In genomic region chrX:103310592-103311400, GRCh38 we compare ENCODE assay signal across 1 cellular context.
TF ChIP-seq lines count a peak whose summit lies in the region.

Gene BEX2, minus strand, starts transcription at chrX:103310990. Its CDS starts 1,014 bp downstream, at chrX:103309976.

TF ChIP-seq in H1, 55 proteins besides CTCF, POLR2A, EP300 and RAD21 (continued from another document):
- TF ChIP-seq TEAD4 (IDR thresholded peaks at IDR 0.05; ENCODE audit: low read depth, low read length) (no peak), SUZ12 (IDR thresholded peaks at IDR 0.05; ENCODE audit: low read length) (no peak), RBBP5 (IDR thresholded peaks at IDR 0.05; ENCODE audit: borderline replicate concordance, low read depth, low read length) (no peak; the same call in 1 of the 2 replicates), TAF7 (optimal IDR thresholded peaks at IDR 0.05; ENCODE audit: borderline replicate concordance, low read depth, low read length) (peak; percentile 59), SIRT6 (IDR thresholded peaks at IDR 0.05; ENCODE audit: low read length) (no peak), POLR2AphosphoS5 (IDR thresholded peaks at IDR 0.05; ENCODE audit: low read depth, low read length) (peak; percentile 96), YY1 (IDR thresholded peaks at IDR 0.05; ENCODE audit: low read depth, low read length) (no peak), MAX (IDR thresholded peaks at IDR 0.05) (peak; percentile 66), RNF2 (IDR thresholded peaks at IDR 0.05; ENCODE audit: borderline replicate concordance, low read depth, low read length, missing control alignments, poor library complexity, severe bottlenecking) (no peak)
